Comparison of ENCODE assay signal across 8 cellular contexts in the genomic region with DNA sequence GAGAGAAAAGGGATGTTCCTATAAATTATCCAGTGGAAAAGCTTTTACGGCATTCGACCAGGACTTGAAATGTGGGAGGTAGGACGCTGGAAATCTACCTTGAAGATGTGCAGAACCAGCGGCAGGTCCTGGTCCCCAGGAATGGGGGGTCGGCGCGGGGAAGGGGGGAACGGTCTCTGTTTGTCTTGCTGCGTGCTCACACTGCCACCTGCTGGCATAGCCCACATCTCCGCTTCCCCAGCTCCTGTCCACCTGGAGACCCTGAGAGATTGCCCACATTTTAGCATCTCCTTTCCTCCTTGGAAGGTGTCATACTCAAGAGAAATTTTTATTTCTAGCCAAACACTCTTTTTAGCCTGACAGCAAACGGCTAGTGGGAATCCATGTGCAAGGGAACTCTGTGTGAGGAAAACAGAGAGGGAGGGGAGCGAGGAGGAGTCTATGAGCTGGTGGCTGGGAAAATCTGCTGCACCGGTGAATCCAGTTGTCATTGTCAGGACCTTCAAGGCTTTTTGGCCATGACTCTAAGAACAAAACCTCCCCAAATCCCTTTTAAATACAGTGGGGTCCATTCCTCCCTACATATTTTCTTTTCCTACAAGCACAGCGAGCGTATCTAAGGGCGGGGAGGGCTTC.
DNase-seq lines count a peak whose midpoint lies in the region; ATAC-seq and TF ChIP-seq lines count a peak whose summit lies in the region.

No MANE protein-coding gene starts in this region.

- H3K27me3 ChIP-seq in OCI-LY3 (ENCODE audit: low read depth, low read length) (no peaks in the 10 kb centered on the region), esophagus squamous epithelium (peaks cover 0 to 7% (median 0%) of the 10 kb centered on the region in 4 donors), osteoblast (ENCODE audit: insufficient read depth, low read length) (no peaks in the 10 kb centered on the region)

- no peak overlapping the region for H3K4me3 Mint-ChIP-seq in activated CD8-positive, alpha-beta memory T cell treated with anti-CD3 and anti-CD28 coated beads, Interleukin-2, amount 10 ng/mL, durations not matched to agents 7 days and 5 days

- no peaks in the 10 kb centered on the region for H3K36me3 ChIP-seq in OCI-LY3 (replicated peaks; ENCODE audit: low read depth, low read length)
- H3K36me3 ChIP-seq in esophagus squamous epithelium = no peaks in the 10 kb centered on the region
- H3K36me3 ChIP-seq in osteoblast (ENCODE audit: insufficient read depth, low read length) = no peaks in the 10 kb centered on the region

- no peaks in the 10 kb centered on the region for H4K20me1 ChIP-seq in OCI-LY3 (ENCODE audit: insufficient read depth, low read length)
- no peaks in the 10 kb centered on the region for H4K20me1 ChIP-seq in osteoblast (ENCODE audit: insufficient read depth, low read length)

- no peak for ATAC-seq in activated CD8-positive, alpha-beta memory T cell treated with anti-CD3 and anti-CD28 coated beads, Interleukin-2, amount 10 ng/mL, durations not matched to agents 7 days and 5 days
- ATAC-seq in HG03571 (IDR thresholded peaks at IDR 0.05; ENCODE audit: unreplicated experiment) = no peak
- ATAC-seq in HG03135 (IDR thresholded peaks at IDR 0.05; ENCODE audit: unreplicated experiment) = no peak

- no peak overlapping the region for H3K27ac ChIP-seq in OCI-LY3 (ENCODE audit: low read length)
- H3K27ac ChIP-seq in esophagus squamous epithelium = no peak overlapping the region
- no peak overlapping the region for H3K27ac ChIP-seq in osteoblast (ENCODE audit: low read depth, low read length)

- intact Hi-C loops in esophagus squamous epithelium (cut with DNase I) = no loop called here

- H3K79me2 ChIP-seq in OCI-LY3 (ENCODE audit: low read length) (no peaks in the 10 kb centered on the region), osteoblast (ENCODE audit: insufficient read depth, low read length) (no peaks in the 10 kb centered on the region)

- H3K27me3 Mint-ChIP-seq in activated CD8-positive, alpha-beta memory T cell treated with anti-CD3 and anti-CD28 coated beads, Interleukin-2, amount 10 ng/mL, durations not matched to agents 7 days and 5 days = peaks cover 8% of the 10 kb centered on the region

- H3K4me1 Mint-ChIP-seq in activated CD8-positive, alpha-beta memory T cell treated with anti-CD3 and anti-CD28 coated beads, Interleukin-2, amount 10 ng/mL, durations not matched to agents 7 days and 5 days = no peaks in the 10 kb centered on the region

- DNase-seq in activated CD8-positive, alpha-beta memory T cell treated with anti-CD3 and anti-CD28 coated beads for 24 hours = peak; percentile 64
- no peak for DNase-seq in activated CD8-positive, alpha-beta memory T cell treated with anti-CD3 and anti-CD28 coated beads, Interleukin-2, amount 10 ng/mL, durations not matched to agents 7 days and 5 days
- DNase-seq in esophagus squamous epithelium (lab: John Stamatoyannopoulos, UW) (no peak), osteoblast (ENCODE audit: insufficient read length, low spot score, missing footprints) (peak; percentile 56)
- DNase-seq in activated effector memory CD4-positive, alpha-beta T cell treated with anti-CD3 and anti-CD28 coated beads, Interleukin-2, amount 50 U/mL, for 16 hours = no peak

- peak; percentile 90 for TF ChIP-seq CTCF in OCI-LY3 (IDR thresholded peaks at IDR 0.05; ENCODE audit: low read depth, low read length)
- peak in 5 of 6 experiments; percentile 23 to 53 (median 32) for TF ChIP-seq CTCF in esophagus squamous epithelium (IDR thresholded peaks at IDR 0.05)
- peak; percentile 77 for TF ChIP-seq CTCF in osteoblast (IDR thresholded peaks at IDR 0.05; ENCODE audit: extremely low read depth, low read depth, low read length)

- no peaks in the 10 kb centered on the region for H3K9me3 Mint-ChIP-seq in activated CD8-positive, alpha-beta memory T cell treated with anti-CD3 and anti-CD28 coated beads, Interleukin-2, amount 10 ng/mL, durations not matched to agents 7 days and 5 days (ENCODE audit: low read depth)

- TF ChIP-seq POLR2A in esophagus squamous epithelium (IDR thresholded peaks at IDR 0.05) = no peak

- H3K36me3 Mint-ChIP-seq in activated CD8-positive, alpha-beta memory T cell treated with anti-CD3 and anti-CD28 coated beads, Interleukin-2, amount 10 ng/mL, durations not matched to agents 7 days and 5 days = no peaks in the 10 kb centered on the region

- H3K27ac Mint-ChIP-seq in activated CD8-positive, alpha-beta memory T cell treated with anti-CD3 and anti-CD28 coated beads, Interleukin-2, amount 10 ng/mL, durations not matched to agents 7 days and 5 days = no peak overlapping the region

- peak overlapping the region; percentile 37 for H3K9ac ChIP-seq in OCI-LY3 (ENCODE audit: low read length)

- no peaks in the 10 kb centered on the region for H3K9me3 ChIP-seq in OCI-LY3 (ENCODE audit: insufficient read depth, low read length)
- no peaks in the 10 kb centered on the region for H3K9me3 ChIP-seq in esophagus squamous epithelium
- H3K9me3 ChIP-seq in osteoblast (ENCODE audit: low read depth, low read length) = no peaks in the 10 kb centered on the region

- peaks cover 23% of the 10 kb centered on the region for H3K4me1 ChIP-seq in OCI-LY3 (ENCODE audit: low read length)
- peaks cover 0 to 9% (median 0%) of the 10 kb centered on the region in 3 donors for H3K4me1 ChIP-seq in esophagus squamous epithelium
- H3K4me1 ChIP-seq in osteoblast (ENCODE audit: insufficient read depth, low read length) = no peaks in the 10 kb centered on the region

- H3K4me3 ChIP-seq in OCI-LY3 (ENCODE audit: low read length) (peak overlapping the region; percentile 72), esophagus squamous epithelium (peak overlapping the region in 1 of 4 donors; percentile 39), osteoblast (ENCODE audit: insufficient read depth, low read length) (peak overlapping the region; percentile 33)

- WGBS in esophagus squamous epithelium, 2 donors = 29 to 33% methylated on average over 11 to 14 of the region's 16 CpGs

- H3K4me2 ChIP-seq in OCI-LY3 (ENCODE audit: low read length) (peak overlapping the region; percentile 80), osteoblast (ENCODE audit: insufficient read depth, low read length) (peak overlapping the region; percentile 52)

- CTCF ChIA-PET in activated CD8-positive, alpha-beta memory T cell treated with anti-CD3 and anti-CD28 coated beads, Interleukin-2, amount 10 ng/mL, durations not matched to agents 7 days and 5 days (lab: Charles Lee) = interaction anchor here (0.8 to 1.6 kb wide), 4 partner anchors 9 to 1785 kb away, joined by 3 to 4 read pairs (median 4); no protein-coding TSS in a partner anchor

- H2AFZ ChIP-seq in OCI-LY3 (ENCODE audit: low read depth, low read length) (peak overlapping the region; percentile 98), osteoblast (ENCODE audit: low read length) (peak overlapping the region; percentile 57)

Comparison
In these comparisons a context has a peak if more than half of its experiments do, and no peak if none do; other contexts are left out.
1. DNase-seq: peak in activated CD8-positive, alpha-beta memory T cell treated with anti-CD3 and anti-CD28 coated beads for 24 hours (single experiment) and osteoblast (single experiment); none in activated CD8-positive, alpha-beta memory T cell treated with anti-CD3 and anti-CD28 coated beads, Interleukin-2, amount 10 ng/mL, durations not matched to agents 7 days and 5 days (single experiment), esophagus squamous epithelium (single experiment) and activated effector memory CD4-positive, alpha-beta T cell treated with anti-CD3 and anti-CD28 coated beads, Interleukin-2, amount 50 U/mL, for 16 hours (single experiment).
2. CTCF ChIP-seq: peak in every context shown above with its lines; median percentile 90 in OCI-LY3; 77 in osteoblast; 32 in esophagus squamous epithelium.